ENCODE assay signal across 1 cellular context in genomic region chr2:197500503-197501179, GRCh38.
A peak's percentile ranks its signal among the peaks of the same experiment; 100 is the strongest.
TF ChIP-seq lines count a peak whose summit lies in the region.

No MANE protein-coding gene starts in this region.

TF ChIP-seq in HEK293, 187 proteins besides CTCF, POLR2A, EP300 and RAD21 (continued from another document):
- TF ChIP-seq ZNF513 (tag by site-specific recombination; IDR thresholded peaks at IDR 0.05) (0 out of 2 replicates have a peak, but pooled peaks have one; percentile 12), ZNF521 (tag by site-specific recombination; IDR thresholded peaks at IDR 0.05) (no peak), ZNF600 (tag by site-specific recombination; IDR thresholded peaks at IDR 0.05) (no peak), ZBTB17 (tag by site-specific recombination; IDR thresholded peaks at IDR 0.05) (no peak), ZNF211 (tag by site-specific recombination; IDR thresholded peaks at IDR 0.05; ENCODE audit: low read depth) (no peak), ZNF26 (tag by site-specific recombination; IDR thresholded peaks at IDR 0.05) (no peak), GLIS1 (tag by site-specific recombination; IDR thresholded peaks at IDR 0.05) (no peak), ZNF544 (tag by site-specific recombination; IDR thresholded peaks at IDR 0.05) (no peak), YY1 (tag by site-specific recombination; IDR thresholded peaks at IDR 0.05) (no peak), ZNF747 (tag by site-specific recombination; IDR thresholded peaks at IDR 0.05) (no peak)
